27 cellular contexts compared by ENCODE assay signal in genomic region chr11:120655589-120655988, GRCh38.
"Had no signal": no experiment of that assay in that cellular context is flagged by ENCODE, and none has a peak within 500 bp of the region (broad histone marks: within the 10 kb centered on the region; RNA-seq: fewer than 3 reads in every experiment).

No MANE protein-coding gene starts in this region.

- DNase-seq: activated CD4-positive, alpha-beta memory T cell treated with anti-CD3 and anti-CD28 coated beads, Interleukin-2, amount 10 ng/mL, durations not matched to agents 7 days and 5 days; activated CD4-positive, alpha-beta T cell treated with anti-CD3 and anti-CD28 coated beads, Interleukin-2, amount 10 ng/mL, durations not matched to agents 24 days and 14 days; activated CD4-positive, CD25-positive, alpha-beta regulatory T cell treated with anti-CD3 and anti-CD28 coated beads, Interleukin-2, amount 50 U/mL, for 72 hours; activated CD8-positive, alpha-beta memory T cell treated with anti-CD3 and anti-CD28 coated beads, Interleukin-2, amount 50 U/mL, for 48 hours; activated gamma-delta T cell treated with Interleukin-2 at 50 U/mL for 16 hours; activated naive CD4-positive, alpha-beta T cell treated with anti-CD3 and anti-CD28 coated beads, Interleukin-2, amount 50 U/mL, for 16 hours; activated T-cell treated with anti-CD3 and anti-CD28 coated beads, Interleukin-2, amount 50 U/mL, for 24 hours; amygdala; dermis blood vessel endothelial cell; effector CD4-positive, alpha-beta T cell; esophagus squamous epithelium; foreskin melanocyte; heart right ventricle; left lung; lower lobe of right lung; mesendoderm; nephron progenitor cell; right lobe of liver; stimulated activated CD4-positive, alpha-beta T cell treated with anti-CD3 and anti-CD28 coated beads, Interleukin-4, amount 100 ng/mL, for 1 hour; stimulated activated naive CD8-positive, alpha-beta T cell treated with anti-CD3 and anti-CD28 coated beads, Interleukin-15, Interleukin-2, amounts not matched to agents 100 U/mL and 50 U/mL, for 24 hours; testis; transverse colon had no signal

- H3K4me3 ChIP-seq: breast epithelium, esophagus squamous epithelium, heart right ventricle, left lung, lower lobe of right lung, right lobe of liver, testis, transverse colon had no signal

- H3K4me3 Mint-ChIP-seq: activated CD4-positive, alpha-beta memory T cell treated with anti-CD3 and anti-CD28 coated beads, Interleukin-2, amount 10 ng/mL, durations not matched to agents 7 days and 5 days; activated CD4-positive, alpha-beta T cell treated with anti-CD3 and anti-CD28 coated beads, Interleukin-2, amount 10 ng/mL, durations not matched to agents 24 days and 14 days; activated T-cell treated with anti-CD3 and anti-CD28 coated beads, Interleukin-2, amount 50 U/mL, for 24 hours; central memory CD8-positive, alpha-beta T cell; nephron progenitor cell had no signal

- H3K9me3 Mint-ChIP-seq: activated CD4-positive, alpha-beta memory T cell treated with anti-CD3 and anti-CD28 coated beads, Interleukin-2, amount 10 ng/mL, durations not matched to agents 7 days and 5 days; activated CD4-positive, alpha-beta T cell treated with anti-CD3 and anti-CD28 coated beads, Interleukin-2, amount 10 ng/mL, durations not matched to agents 24 days and 14 days; central memory CD8-positive, alpha-beta T cell; nephron progenitor cell had no signal

- H3K9me3 ChIP-seq: breast epithelium, esophagus squamous epithelium, heart right ventricle, left lung, lower lobe of right lung, neutrophil, right lobe of liver, testis, transverse colon had no signal

- H3K4me1 ChIP-seq: breast epithelium, esophagus squamous epithelium, heart right ventricle, left lung, lower lobe of right lung, right lobe of liver, testis, transverse colon had no signal

- H3K27me3 ChIP-seq: breast epithelium, left lung, neutrophil, right lobe of liver, testis, transverse colon had no signal

- H3K27ac ChIP-seq: breast epithelium, epithelial cell of prostate, esophagus squamous epithelium, heart right ventricle, left lung, lower lobe of right lung, neutrophil, right lobe of liver, testis, transverse colon had no signal

- H3K4me1 Mint-ChIP-seq: activated CD4-positive, alpha-beta T cell treated with anti-CD3 and anti-CD28 coated beads, Interleukin-2, amount 10 ng/mL, durations not matched to agents 24 days and 14 days; nephron progenitor cell had no signal

- H3K36me3 ChIP-seq: breast epithelium, esophagus squamous epithelium, heart right ventricle, left lung, lower lobe of right lung, neutrophil, right lobe of liver, transverse colon had no signal

- ATAC-seq: heart right ventricle; left lung; lower lobe of right lung; right lobe of liver; stimulated activated naive CD8-positive, alpha-beta T cell treated with anti-CD3 and anti-CD28 coated beads, Interleukin-15, Interleukin-2, amounts not matched to agents 100 U/mL and 50 U/mL, for 24 hours had no signal

- H3K27me3 Mint-ChIP-seq: activated CD4-positive, alpha-beta memory T cell treated with anti-CD3 and anti-CD28 coated beads, Interleukin-2, amount 10 ng/mL, durations not matched to agents 7 days and 5 days had no signal

- H3K27ac Mint-ChIP-seq: activated CD4-positive, alpha-beta memory T cell treated with anti-CD3 and anti-CD28 coated beads, Interleukin-2, amount 10 ng/mL, durations not matched to agents 7 days and 5 days; activated CD4-positive, alpha-beta T cell treated with anti-CD3 and anti-CD28 coated beads, Interleukin-2, amount 10 ng/mL, durations not matched to agents 24 days and 14 days; activated T-cell treated with anti-CD3 and anti-CD28 coated beads, Interleukin-2, amount 50 U/mL, for 24 hours; nephron progenitor cell; progenitor cell of endocrine pancreas had no signal
